In the genomic region with DNA sequence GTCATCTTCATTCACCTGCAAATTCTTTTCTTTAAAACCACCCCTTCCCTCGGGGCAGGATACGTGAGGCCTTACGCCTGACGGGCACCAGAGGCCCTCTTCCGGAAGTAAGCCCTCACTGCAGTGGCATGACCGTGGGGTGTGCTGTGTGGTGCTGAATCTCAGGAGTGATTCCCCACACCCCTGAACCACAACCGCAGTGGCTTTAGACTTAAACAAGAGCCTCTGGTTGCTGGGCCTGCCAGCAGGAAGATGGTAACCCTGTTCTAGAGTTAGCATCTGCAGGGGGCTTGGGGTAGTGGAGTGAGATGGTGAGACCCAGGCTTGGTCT, we compare ENCODE assay signal across 1 cellular context.
A peak's percentile ranks its signal among the peaks of the same experiment; 100 is the strongest.
TF ChIP-seq lines count a peak whose summit lies in the region.

No MANE protein-coding gene starts in this region.

TF ChIP-seq in GM12878, 131 proteins besides CTCF, POLR2A, EP300 and RAD21:
- TF ChIP-seq, protein P1, sequence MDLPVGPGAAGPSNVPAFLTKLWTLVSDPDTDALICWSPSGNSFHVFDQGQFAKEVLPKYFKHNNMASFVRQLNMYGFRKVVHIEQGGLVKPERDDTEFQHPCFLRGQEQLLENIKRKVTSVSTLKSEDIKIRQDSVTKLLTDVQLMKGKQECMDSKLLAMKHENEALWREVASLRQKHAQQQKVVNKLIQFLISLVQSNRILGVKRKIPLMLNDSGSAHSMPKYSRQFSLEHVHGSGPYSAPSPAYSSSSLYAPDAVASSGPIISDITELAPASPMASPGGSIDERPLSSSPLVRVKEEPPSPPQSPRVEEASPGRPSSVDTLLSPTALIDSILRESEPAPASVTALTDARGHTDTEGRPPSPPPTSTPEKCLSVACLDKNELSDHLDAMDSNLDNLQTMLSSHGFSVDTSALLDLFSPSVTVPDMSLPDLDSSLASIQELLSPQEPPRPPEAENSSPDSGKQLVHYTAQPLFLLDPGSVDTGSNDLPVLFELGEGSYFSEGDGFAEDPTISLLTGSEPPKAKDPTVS (IDR thresholded peaks at IDR 0.05; ENCODE audit: low read depth, low read length): no peak
- TF ChIP-seq BHLHE40 (IDR thresholded peaks at IDR 0.05; ENCODE audit: borderline replicate concordance in 1 of 2, low read depth in 2 of 2, low read length in 1 of 2) (peak in 1 of 2 experiments; percentile 24; a peak in 1 of 4 replicates), USF2 (IDR thresholded peaks at IDR 0.05; ENCODE audit: borderline replicate concordance, low read depth, low read length) (no peak), FOS (IDR thresholded peaks at IDR 0.05; ENCODE audit: borderline replicate concordance, extremely low read depth, insufficient read length) (no peak), NFXL1 (IDR thresholded peaks at IDR 0.05; ENCODE audit: borderline replicate concordance) (no peak), CBX3 (IDR thresholded peaks at IDR 0.05; ENCODE audit: borderline replicate concordance, low read depth) (no peak)
